Comparison of ENCODE assay signal across 1 cellular context in genomic region chr12:113462117-113462774, GRCh38.
TF ChIP-seq lines count a peak whose summit lies in the region.

No MANE protein-coding gene starts in this region.

TF ChIP-seq in K562, 482 proteins besides CTCF, POLR2A, EP300 and RAD21 (continued from another document and continues in another):
- peak; percentile 39; the same call in 1 of the 2 replicates for TF ChIP-seq ARID4B (CRISPR knock-in tag; IDR thresholded peaks at IDR 0.05)
- peak; percentile 25; the same call in 1 of the 2 replicates for TF ChIP-seq SPI1 (IDR thresholded peaks at IDR 0.05; ENCODE audit: borderline replicate concordance, low read depth, low read length)
- no peak for TF ChIP-seq MAFK (IDR thresholded peaks at IDR 0.05; ENCODE audit: low read length)
- TF ChIP-seq CREB3 (tag; conservative IDR thresholded peaks at IDR 0.05; ENCODE audit: low read depth) = no peak
- TF ChIP-seq ZC3H11A (IDR thresholded peaks at IDR 0.05; ENCODE audit: low read depth, low read length) = no peak
- no peak for TF ChIP-seq MTA1 (IDR thresholded peaks at IDR 0.05; ENCODE audit: borderline replicate concordance)
- TF ChIP-seq KLF16 (IDR thresholded peaks at IDR 0.05) = 0 out of 2 replicates have a peak, but pooled peaks have one; percentile 17
- TF ChIP-seq L3MBTL2 (IDR thresholded peaks at IDR 0.05) = 0 out of 2 replicates have a peak, but pooled peaks have one; percentile 34
- TF ChIP-seq SRSF1 (IDR thresholded peaks at IDR 0.05; ENCODE audit: low read depth, low read length) = no peak
- peak; percentile 19; the same call in 1 of the 2 replicates for TF ChIP-seq TCF3 (CRISPR knock-in tag; IDR thresholded peaks at IDR 0.05)
- TF ChIP-seq DEAF1 (CRISPR knock-in tag; IDR thresholded peaks at IDR 0.05) = 0 out of 2 replicates have a peak, but pooled peaks have one; percentile 33
- no peak for TF ChIP-seq ZNF23 (CRISPR knock-in tag; IDR thresholded peaks at IDR 0.05)
- no peak for TF ChIP-seq NCOR1 (IDR thresholded peaks at IDR 0.05)
- TF ChIP-seq JUN (IDR thresholded peaks at IDR 0.05; ENCODE audit: borderline replicate concordance, low read depth, low read length) = no peak
- TF ChIP-seq JUN (CRISPR knock-in tag; IDR thresholded peaks at IDR 0.05; ENCODE audit: borderline replicate concordance) = no peak
- TF ChIP-seq ARID3A (IDR thresholded peaks at IDR 0.05; ENCODE audit: borderline replicate concordance, low read depth, low read length) = no peak
- peak; percentile 27; the same call in 1 of the 2 replicates for TF ChIP-seq SAFB (IDR thresholded peaks at IDR 0.05; ENCODE audit: borderline replicate concordance, low read depth, low read length)
- no peak for TF ChIP-seq HINFP (tag; conservative IDR thresholded peaks at IDR 0.05; ENCODE audit: low read depth)
- TF ChIP-seq ZBTB12 (CRISPR knock-in tag; IDR thresholded peaks at IDR 0.05) = no peak
- TF ChIP-seq TCF7L2 (IDR thresholded peaks at IDR 0.05; ENCODE audit: low read depth, low read length) = no peak
- no peak for TF ChIP-seq ATF2 (CRISPR knock-in tag; IDR thresholded peaks at IDR 0.05)
- TF ChIP-seq ZNF583 (CRISPR knock-in tag; IDR thresholded peaks at IDR 0.05) = no peak
- no peak for TF ChIP-seq GTF2E2 (tag; IDR thresholded peaks at IDR 0.05)
- TF ChIP-seq THAP7 (CRISPR knock-in tag; IDR thresholded peaks at IDR 0.05) = no peak
- TF ChIP-seq KLF13 (tag; IDR thresholded peaks at IDR 0.05; ENCODE audit: borderline replicate concordance, low read depth) = no peak
- TF ChIP-seq IFI16 (CRISPR knock-in tag; IDR thresholded peaks at IDR 0.05) = no peak
- no peak for TF ChIP-seq ATF4 (CRISPR knock-in tag; IDR thresholded peaks at IDR 0.05)
- no peak for TF ChIP-seq NBN (IDR thresholded peaks at IDR 0.05; ENCODE audit: low read depth)
- peak; percentile 51; the same call in 1 of the 2 replicates for TF ChIP-seq BHLHE40 (IDR thresholded peaks at IDR 0.05; ENCODE audit: low read length)
- TF ChIP-seq LEF1 (IDR thresholded peaks at IDR 0.05) = 0 out of 2 replicates have a peak, but pooled peaks have one; percentile 11
- no peak for TF ChIP-seq CUX1 (CRISPR knock-in tag; IDR thresholded peaks at IDR 0.05)
- TF ChIP-seq HNRNPH1 (optimal IDR thresholded peaks at IDR 0.05; ENCODE audit: low read depth, low read length) = no peak
- no peak for TF ChIP-seq SIN3A (IDR thresholded peaks at IDR 0.05; ENCODE audit: borderline replicate concordance in 2 of 2, control insufficient read depth in 1 of 2, low read depth in 2 of 2, low read length in 2 of 2)
